In genomic region chr4:69054578-69055200, GRCh38 we compare ENCODE assay signal across 1 cellular context.
TF ChIP-seq lines count a peak whose summit lies in the region.

No MANE protein-coding gene starts in this region.

TF ChIP-seq in SK-N-SH, 30 proteins besides CTCF, POLR2A, EP300 and RAD21 (continued from another document):
- TF ChIP-seq USF1 (IDR thresholded peaks at IDR 0.05; ENCODE audit: borderline replicate concordance, low read depth) (no peak), NFIC (IDR thresholded peaks at IDR 0.05; ENCODE audit: borderline replicate concordance) (no peak), RFX5 (IDR thresholded peaks at IDR 0.05; ENCODE audit: low read length) (no peak), ZBTB33 (IDR thresholded peaks at IDR 0.05; ENCODE audit: borderline replicate concordance, low read depth) (no peak), GATA2 (CRISPR knock-in tag; IDR thresholded peaks at IDR 0.05) (no peak), TAF1 (IDR thresholded peaks at IDR 0.05; ENCODE audit: borderline replicate concordance, low read depth, low read length) (no peak), IRF3 (IDR thresholded peaks at IDR 0.05; ENCODE audit: low read depth, low read length) (no peak), TEAD4 (IDR thresholded peaks at IDR 0.05; ENCODE audit: borderline replicate concordance, insufficient read depth) (no peak), USF2 (IDR thresholded peaks at IDR 0.05; ENCODE audit: borderline replicate concordance, low read depth, low read length) (no peak), MEF2A (IDR thresholded peaks at IDR 0.05; ENCODE audit: borderline replicate concordance, low read depth) (no peak), ELF1 (IDR thresholded peaks at IDR 0.05) (peak; percentile 51; the same call in 1 of the 2 replicates), GABPA (IDR thresholded peaks at IDR 0.05; ENCODE audit: low read depth) (no peak), JUND (IDR thresholded peaks at IDR 0.05) (peak; percentile 21; the same call in 1 of the 2 replicates), FOXM1 (IDR thresholded peaks at IDR 0.05; ENCODE audit: low read depth) (no peak), MXI1 (IDR thresholded peaks at IDR 0.05; ENCODE audit: low read depth, low read length) (no peak), PBX3 (IDR thresholded peaks at IDR 0.05) (peak; percentile 66), FOSL2 (IDR thresholded peaks at IDR 0.05; ENCODE audit: borderline replicate concordance, low read depth) (peak; percentile 58; the same call in 1 of the 2 replicates), RXRA (IDR thresholded peaks at IDR 0.05; ENCODE audit: borderline replicate concordance, low read depth) (no peak)
